In genomic region chr7:71267734-71268133, GRCh38 we compare ENCODE assay signal across 1 cellular context.
TF ChIP-seq lines count a peak whose summit lies in the region.

No MANE protein-coding gene starts in this region.

TF ChIP-seq in WTC11, 78 proteins besides CTCF, POLR2A, EP300 and RAD21:
- no peak for TF ChIP-seq IRF2 (CRISPR knock-in tag; IDR thresholded peaks at IDR 0.05; ENCODE audit: borderline replicate concordance, low read depth)
- TF ChIP-seq NR1H2 (CRISPR knock-in tag; IDR thresholded peaks at IDR 0.05): no peak
- no peak for TF ChIP-seq FOXP4 (CRISPR knock-in tag; IDR thresholded peaks at IDR 0.05)
- no peak for TF ChIP-seq ESRRA (CRISPR knock-in tag; IDR thresholded peaks at IDR 0.05; ENCODE audit: borderline replicate concordance)
- no peak for TF ChIP-seq SP1 (CRISPR knock-in tag; conservative IDR thresholded peaks at IDR 0.05)
TF ChIP-seq in WTC11: peak in this region for 0.
